Comparison of ENCODE assay signal across 22 cellular contexts in genomic region chr12:4506430-4506829, GRCh38. TPM values are rescaled to one million over a fixed set of nuclear protein-coding genes. Genes with fewer than 3 reads are reported as not detected.
DNase-seq lines count a peak whose midpoint lies in the region; ATAC-seq and TF ChIP-seq lines count a peak whose summit lies in the region.
"Had no signal": no experiment of that assay in that cellular context is flagged by ENCODE, and none has a peak within 500 bp of the region (broad histone marks: within the 10 kb centered on the region; RNA-seq: fewer than 3 reads in every experiment).

No MANE protein-coding gene starts in this region.

- peak overlapping the region; percentile 60 for H3K4me3 Mint-ChIP-seq in T-helper 2 cell treated with Interferon-gamma antibody and Interleukin-4, amounts not matched to agents 5 μg/mL and 100 μg/mL, for 36 hours
- H3K4me3 Mint-ChIP-seq in CD8-positive, alpha-beta memory T cell: peak overlapping the region in 2 of 7 donors; percentile 65 to 67
- H3K4me3 Mint-ChIP-seq in activated CD8-positive, alpha-beta T cell treated with anti-CD3 and anti-CD28 coated beads, Interleukin-2, amount 10 ng/mL, durations not matched to agents 7 days and 5 days: peak overlapping the region; percentile 35
- no peak overlapping the region for H3K4me3 Mint-ChIP-seq in WTC11
- H3K4me3 Mint-ChIP-seq: activated B cell treated with CpG ODN at 0.5 μM for 24 hours, GM23338 had no signal

- H3K4me3 ChIP-seq in CD8-positive, alpha-beta memory T cell (ENCODE audit: low read length): no peak overlapping the region
- H3K4me3 ChIP-seq in right lobe of liver: no peak overlapping the region
- H3K4me3 ChIP-seq: GM23338, hepatocyte, SJCRH30, vagina had no signal

- no peak for TF ChIP-seq POLR2A in right lobe of liver (IDR thresholded peaks at IDR 0.05)

- peaks cover 20% of the 10 kb centered on the region for H3K4me1 ChIP-seq in CD8-positive, alpha-beta memory T cell (ENCODE audit: insufficient read depth, low read length)
- peaks cover 0 to 7% (median 0%) of the 10 kb centered on the region in 4 donors for H3K4me1 ChIP-seq in right lobe of liver
- H3K4me1 ChIP-seq: vagina had no signal

- POLR2A ChIA-PET in CD8-positive, alpha-beta memory T cell (lab: Charles Lee): no interaction called here
- POLR2A ChIA-PET in activated CD8-positive, alpha-beta T cell treated with anti-CD3 and anti-CD28 coated beads, Interleukin-2, amount 10 ng/mL, durations not matched to agents 7 days and 5 days (lab: Charles Lee): interaction anchor here (1.3 kb wide), 1 partner anchor 32 kb away, joined by 3 read pairs; the partner anchor contains the start of gene RAD51AP1
- POLR2A ChIA-PET in WTC11 (lab: Charles Lee): no interaction called here

- no peaks in the 10 kb centered on the region for H3K9me3 Mint-ChIP-seq in T-helper 2 cell treated with Interferon-gamma antibody and Interleukin-4, amounts not matched to agents 5 μg/mL and 100 μg/mL, for 36 hours
- H3K9me3 Mint-ChIP-seq in CD8-positive, alpha-beta memory T cell: no peaks in the 10 kb centered on the region
- no peaks in the 10 kb centered on the region for H3K9me3 Mint-ChIP-seq in activated CD8-positive, alpha-beta T cell treated with anti-CD3 and anti-CD28 coated beads, Interleukin-2, amount 10 ng/mL, durations not matched to agents 7 days and 5 days (ENCODE audit: insufficient read depth)
- no peaks in the 10 kb centered on the region for H3K9me3 Mint-ChIP-seq in WTC11
- H3K9me3 Mint-ChIP-seq: activated B cell treated with CpG ODN at 0.5 μM for 24 hours; activated T-helper 1 cell treated with anti-CD3 and anti-CD28 coated beads, Interleukin-12 subunit alpha, Interleukin-12 subunit beta, Interleukin-2, Interleukin-4 antibody, amounts not matched to agents 30 ng/mL and 10 ng/mL and 1 ng/mL, durations not matched to agents 14 hours and 24 hours and 36 hours had no signal

- no peak for ATAC-seq in activated CD8-positive, alpha-beta T cell treated with anti-CD3 and anti-CD28 coated beads, Interleukin-2, amount 10 ng/mL, durations not matched to agents 7 days and 5 days
- ATAC-seq in right lobe of liver (peak; percentile 67 to 87 (median 76)), WTC11 (no peak)
- ATAC-seq: GM23338, Panc1, right cardiac atrium had no signal

- H3K36me3 ChIP-seq in CD8-positive, alpha-beta memory T cell (ENCODE audit: insufficient read depth, low read length): peaks cover 10% of the 10 kb centered on the region
- H3K36me3 ChIP-seq in right lobe of liver: peaks cover 0 to 15% (median 0%) of the 10 kb centered on the region in 4 donors

- no peaks in the 10 kb centered on the region for H3K27me3 Mint-ChIP-seq in T-helper 2 cell treated with Interferon-gamma antibody and Interleukin-4, amounts not matched to agents 5 μg/mL and 100 μg/mL, for 36 hours (ENCODE audit: low read depth)
- H3K27me3 Mint-ChIP-seq in CD8-positive, alpha-beta memory T cell: no peaks in the 10 kb centered on the region
- no peaks in the 10 kb centered on the region for H3K27me3 Mint-ChIP-seq in activated CD8-positive, alpha-beta T cell treated with anti-CD3 and anti-CD28 coated beads, Interleukin-2, amount 10 ng/mL, durations not matched to agents 7 days and 5 days (ENCODE audit: low read depth)
- H3K27me3 Mint-ChIP-seq in WTC11 (ENCODE audit: low read depth): no peaks in the 10 kb centered on the region
- H3K27me3 Mint-ChIP-seq: activated B cell treated with CpG ODN at 0.5 μM for 24 hours had no signal

- no peak for DNase-seq in T-helper 2 cell treated with Interferon-gamma antibody and Interleukin-4, amounts not matched to agents 5 μg/mL and 100 μg/mL, for 36 hours (ENCODE audit: low spot score)
- DNase-seq in T-helper 2 cell (no peak), right lobe of liver (no peak), NCI-H1694 (lab: John Stamatoyannopoulos, UW) (no peak), WTC11 (ENCODE audit: low spot score) (no peak), HK-2 (ENCODE audit: unreplicated experiment) (no peak)
- DNase-seq in CD8-positive, alpha-beta memory T cell: no peak
- no peak for DNase-seq in activated CD8-positive, alpha-beta T cell treated with anti-CD3 and anti-CD28 coated beads, Interleukin-2, amount 10 ng/mL, durations not matched to agents 7 days and 5 days
- DNase-seq: 8988T, activated B cell treated with CpG ODN at 0.5 μM for 24 hours, DMS 273 treated with DMSO at 0.1 percent for 48 hours, foreskin melanocyte, NCI-H2029, NCI-H446, right cardiac atrium, SJCRH30 had no signal

- peak overlapping the region; percentile 83 for H3K27ac Mint-ChIP-seq in T-helper 2 cell treated with Interferon-gamma antibody and Interleukin-4, amounts not matched to agents 5 μg/mL and 100 μg/mL, for 36 hours
- H3K27ac Mint-ChIP-seq in CD8-positive, alpha-beta memory T cell: peak overlapping the region in 5 of 8 donors; percentile 66 to 89 (median 68)
- peak overlapping the region; percentile 71 for H3K27ac Mint-ChIP-seq in activated CD8-positive, alpha-beta T cell treated with anti-CD3 and anti-CD28 coated beads, Interleukin-2, amount 10 ng/mL, durations not matched to agents 7 days and 5 days
- no peak overlapping the region for H3K27ac Mint-ChIP-seq in WTC11
- H3K27ac Mint-ChIP-seq: activated B cell treated with CpG ODN at 0.5 μM for 24 hours, GM23338 had no signal

- CTCF ChIA-PET in CD8-positive, alpha-beta memory T cell (lab: Charles Lee): no interaction called here
- CTCF ChIA-PET in activated CD8-positive, alpha-beta T cell treated with anti-CD3 and anti-CD28 coated beads, Interleukin-2, amount 10 ng/mL, durations not matched to agents 7 days and 5 days (lab: Charles Lee): interaction anchor here (0.7 to 1.0 kb wide), 3 partner anchors 153 to 351 kb away, joined by 3 read pairs; no protein-coding TSS in a partner anchor
- CTCF ChIA-PET in WTC11 (lab: Charles Lee): no interaction called here

- H3K27me3 ChIP-seq in CD8-positive, alpha-beta memory T cell (ENCODE audit: insufficient read depth, low read length, poor library complexity, severe bottlenecking): no peaks in the 10 kb centered on the region
- no peaks in the 10 kb centered on the region for H3K27me3 ChIP-seq in right lobe of liver
- H3K27me3 ChIP-seq: hepatocyte, SJCRH30, vagina had no signal

- intact Hi-C loops in right lobe of liver (cut with DNase I): no loop called here

- peaks cover 26% of the 10 kb centered on the region for H3K36me3 Mint-ChIP-seq in T-helper 2 cell treated with Interferon-gamma antibody and Interleukin-4, amounts not matched to agents 5 μg/mL and 100 μg/mL, for 36 hours (ENCODE audit: low read depth)
- H3K36me3 Mint-ChIP-seq in CD8-positive, alpha-beta memory T cell: peaks cover 6 to 34% (median 14%) of the 10 kb centered on the region in 3 donors
- H3K36me3 Mint-ChIP-seq in activated CD8-positive, alpha-beta T cell treated with anti-CD3 and anti-CD28 coated beads, Interleukin-2, amount 10 ng/mL, durations not matched to agents 7 days and 5 days (ENCODE audit: low read depth): peaks cover 21% of the 10 kb centered on the region
- H3K36me3 Mint-ChIP-seq in WTC11: peaks cover 14% of the 10 kb centered on the region

- no peak for TF ChIP-seq CTCF in right lobe of liver (IDR thresholded peaks at IDR 0.05)
- no peak for TF ChIP-seq CTCF in WTC11 (IDR thresholded peaks at IDR 0.05)

- WGBS in right lobe of liver (ENCODE audit: insufficient coverage, low coverage, low lambda C conversion rate, missing lambda C conversion rate): 29% methylated on average over 3 of the region's 3 CpGs

- no peak overlapping the region for H3K27ac ChIP-seq in CD8-positive, alpha-beta memory T cell (ENCODE audit: low read depth, low read length)
- no peak overlapping the region for H3K27ac ChIP-seq in right lobe of liver
- H3K27ac ChIP-seq: hepatocyte, HL-60, SJCRH30, vagina had no signal

- no peaks in the 10 kb centered on the region for H3K9me3 ChIP-seq in CD8-positive, alpha-beta memory T cell (ENCODE audit: low read length)
- no peaks in the 10 kb centered on the region for H3K9me3 ChIP-seq in right lobe of liver
- H3K9me3 ChIP-seq: SJCRH30, vagina had no signal

- H3K4me1 Mint-ChIP-seq in T-helper 2 cell treated with Interferon-gamma antibody and Interleukin-4, amounts not matched to agents 5 μg/mL and 100 μg/mL, for 36 hours (ENCODE audit: low read depth): peaks cover 22% of the 10 kb centered on the region
- H3K4me1 Mint-ChIP-seq in CD8-positive, alpha-beta memory T cell: peaks cover 20 to 27% (median 25%) of the 10 kb centered on the region in 3 donors
- H3K4me1 Mint-ChIP-seq in activated CD8-positive, alpha-beta T cell treated with anti-CD3 and anti-CD28 coated beads, Interleukin-2, amount 10 ng/mL, durations not matched to agents 7 days and 5 days (ENCODE audit: low read depth): peaks cover 24% of the 10 kb centered on the region
- peaks cover 7% of the 10 kb centered on the region for H3K4me1 Mint-ChIP-seq in WTC11

TF ChIP-seq in WTC11, 78 proteins besides CTCF, POLR2A, EP300 and RAD21 (continues in another document):
- TF ChIP-seq CDX4 (CRISPR knock-in tag; IDR thresholded peaks at IDR 0.05; ENCODE audit: borderline replicate concordance): no peak
- no peak for TF ChIP-seq RELA (CRISPR knock-in tag; IDR thresholded peaks at IDR 0.05; ENCODE audit: borderline replicate concordance)
- TF ChIP-seq FOXK1 (CRISPR knock-in tag; IDR thresholded peaks at IDR 0.05): no peak
- TF ChIP-seq NFATC4 (CRISPR knock-in tag; IDR thresholded peaks at IDR 0.05): no peak
- TF ChIP-seq ZNF671 (CRISPR knock-in tag; IDR thresholded peaks at IDR 0.05): no peak
- no peak for TF ChIP-seq ZNF232 (CRISPR knock-in tag; IDR thresholded peaks at IDR 0.05)
- no peak for TF ChIP-seq JAZF1 (CRISPR knock-in tag; IDR thresholded peaks at IDR 0.05)
- no peak for TF ChIP-seq FOXP1 (CRISPR knock-in tag; IDR thresholded peaks at IDR 0.05; ENCODE audit: borderline replicate concordance)

RNA-seq across cellular contexts. Expression of gene RAD51AP1, which starts 32.3 kb away (rescaled TPM):
- 10 to 100 TPM; 28.4 to 29.5 TPM for total RNA-seq in CD8-positive, alpha-beta memory T cell
- polyA plus RNA-seq in CD8-positive, alpha-beta memory T cell: 1.6 TPM
- 10 to 100 TPM; 44.6 to 55.6 TPM for total RNA-seq in activated CD8-positive, alpha-beta T cell treated with anti-CD3 and anti-CD28 coated beads, Interleukin-2, amount 10 ng/mL, durations not matched to agents 7 days and 5 days
- total RNA-seq in right lobe of liver (1 to 10 TPM in 3 of 6 experiments, under 1 TPM in 3; 0.56 to 5.1 (median 1.3) TPM), WTC11 (2021) (39.4 to 45.2 TPM (median 41.9 TPM) in 3 replicates)

RNA-seq across cellular contexts. Expression of gene DYRK4, which starts 55.6 kb away (rescaled TPM):
- total RNA-seq in CD8-positive, alpha-beta memory T cell: 10 to 100 TPM; 29.5 to 29.6 TPM
- 42.5 TPM for polyA plus RNA-seq in CD8-positive, alpha-beta memory T cell
- total RNA-seq in activated CD8-positive, alpha-beta T cell treated with anti-CD3 and anti-CD28 coated beads, Interleukin-2, amount 10 ng/mL, durations not matched to agents 7 days and 5 days: 10 to 100 TPM; 27.7 to 28.1 TPM
- total RNA-seq in right lobe of liver (10 to 100 TPM in 4 of 6 experiments, 1 to 10 TPM in 2; 8.9 to 16.7 (median 10.6) TPM), WTC11 (2021) (8.8 to 12.2 TPM (median 11.3 TPM) in 3 replicates)

Comparison
In these comparisons a context has a peak if more than half of its experiments do, and no peak if none do; other contexts are left out.
1. ATAC-seq: peak in right lobe of liver (4 of 4); none in activated CD8-positive, alpha-beta T cell treated with anti-CD3 and anti-CD28 coated beads, Interleukin-2, amount 10 ng/mL, durations not matched to agents 7 days and 5 days (single experiment) and WTC11 (single experiment).